In the genomic region with DNA sequence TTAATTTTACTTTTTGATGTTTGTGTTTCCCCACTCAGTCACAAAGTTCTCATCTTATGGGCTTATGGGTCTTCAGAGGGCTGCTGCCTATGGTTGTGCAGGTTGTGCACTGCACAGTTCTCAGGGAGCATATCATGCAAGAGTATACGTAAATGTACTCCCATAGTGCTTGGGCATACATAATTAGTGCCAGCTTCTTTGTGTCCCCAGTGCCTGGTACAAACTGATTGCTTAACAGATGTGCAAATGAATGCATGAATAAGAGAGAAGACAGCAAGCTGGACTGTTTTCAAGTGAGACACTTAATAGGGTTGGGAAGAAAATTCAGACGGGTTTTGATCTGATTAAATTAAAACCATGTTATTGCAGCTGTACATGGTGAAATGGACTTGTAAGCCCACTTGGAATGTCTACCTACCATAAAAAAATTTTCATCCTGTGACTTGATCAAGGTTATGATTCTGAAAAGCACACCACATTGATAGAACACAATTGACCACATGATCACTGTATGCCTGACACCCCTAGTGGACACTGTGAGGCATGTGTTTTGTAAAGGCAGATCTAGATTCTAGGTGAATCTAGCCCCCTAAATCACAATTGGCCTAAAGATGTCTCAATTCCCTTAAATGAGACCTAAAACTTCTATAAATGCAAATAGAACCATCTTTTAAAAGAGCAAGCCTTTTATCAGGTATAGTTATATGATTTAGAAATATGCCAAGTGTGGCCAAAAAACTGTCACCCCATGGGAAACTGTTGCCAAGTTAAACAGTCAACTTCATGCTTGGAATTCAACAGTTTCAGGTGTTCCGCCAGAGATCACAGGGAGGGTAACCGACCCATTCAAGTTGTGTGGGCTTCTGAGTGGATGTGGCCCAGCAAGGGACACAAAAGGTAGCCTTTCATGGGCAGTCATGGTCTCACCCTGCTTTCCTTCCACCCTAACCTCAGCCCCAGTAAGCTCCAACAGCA, we compare ENCODE assay signal across 12 cellular contexts. TPM values are rescaled to one million over a fixed set of nuclear protein-coding genes. Genes with fewer than 3 reads are reported as not detected.
DNase-seq lines count a peak whose midpoint lies in the region; ATAC-seq and TF ChIP-seq lines count a peak whose summit lies in the region.
"Had no signal": no experiment of that assay in that cellular context is flagged by ENCODE, and none has a peak within 500 bp of the region (broad histone marks: within the 10 kb centered on the region; RNA-seq: fewer than 3 reads in every experiment).

No MANE protein-coding gene starts in this region.

- H3K9me3 ChIP-seq in heart right ventricle (no peaks in the 10 kb centered on the region), right atrium auricular region (no peaks in the 10 kb centered on the region)
- H3K9me3 ChIP-seq: neutrophil had no signal

- intact Hi-C loops in heart right ventricle (cut with DNase I) (no loop called here), Right ventricle myocardium superior (cut with DNase I) (loop anchor here (5.0 kb wide), 1 partner anchor 32 kb away; no protein-coding TSS in a partner anchor)

- peaks cover 3% of the 10 kb centered on the region for H3K36me3 Mint-ChIP-seq in type B pancreatic cell

- H3K36me3 ChIP-seq in heart right ventricle (peaks cover 0 to 14% (median 7%) of the 10 kb centered on the region in 9 donors), right atrium auricular region (peaks cover 7% of the 10 kb centered on the region)
- H3K36me3 ChIP-seq: neutrophil had no signal

- TF ChIP-seq CTCF in heart right ventricle (IDR thresholded peaks at IDR 0.05): peak in 6 of 9 donors; percentile 11 to 44 (median 35)
- TF ChIP-seq CTCF in right atrium auricular region (IDR thresholded peaks at IDR 0.05): peak in 1 of 2 donors; percentile 48
- TF ChIP-seq CTCF in type B pancreatic cell (conservative IDR thresholded peaks at IDR 0.05): peak; percentile 72

- H3K4me3 Mint-ChIP-seq in type B pancreatic cell: no peak overlapping the region
- H3K4me3 Mint-ChIP-seq: stimulated activated naive B cell treated with anti-CD40 and anti-IgM and Interleukin-4, amounts not matched to agents 10 μg/mL and 1 μg/mL and 100 μg/mL, for 72 hours had no signal

- peaks cover 6 to 48% (median 24%) of the 10 kb centered on the region in 9 donors for H3K4me1 ChIP-seq in heart right ventricle
- peaks cover 0 to 31% of the 10 kb centered on the region in 2 donors for H3K4me1 ChIP-seq in right atrium auricular region

- WGBS in heart right ventricle, 2 donors: 61 to 73% methylated on average over 4 of the region's 4 CpGs

- H3K4me1 Mint-ChIP-seq in type B pancreatic cell (ENCODE audit: unreplicated experiment): peaks cover 7% of the 10 kb centered on the region

- H3K4me3 ChIP-seq in heart right ventricle (no peak overlapping the region), right atrium auricular region (no peak overlapping the region)

- H3K27me3 ChIP-seq in heart right ventricle (no peaks in the 10 kb centered on the region), right atrium auricular region (no peaks in the 10 kb centered on the region)
- H3K27me3 ChIP-seq: neutrophil had no signal

- H3K27me3 Mint-ChIP-seq in type B pancreatic cell: no peaks in the 10 kb centered on the region

- no peaks in the 10 kb centered on the region for H3K9me3 Mint-ChIP-seq in type B pancreatic cell
- H3K9me3 Mint-ChIP-seq: stimulated activated naive B cell treated with anti-CD40 and anti-IgM and Interleukin-4, amounts not matched to agents 10 μg/mL and 1 μg/mL and 100 μg/mL, for 72 hours had no signal

- no peak for ATAC-seq in heart right ventricle
- ATAC-seq in Right ventricle myocardium superior (ENCODE audit: poor library complexity): no peak
- ATAC-seq in HG03097 (IDR thresholded peaks at IDR 0.05; ENCODE audit: low FRiP score, unreplicated experiment): no peak
- ATAC-seq in HG02610 (IDR thresholded peaks at IDR 0.05; ENCODE audit: unreplicated experiment): no peak

- no peak overlapping the region for H3K27ac Mint-ChIP-seq in type B pancreatic cell
- H3K27ac Mint-ChIP-seq: stimulated activated naive B cell treated with anti-CD40 and anti-IgM and Interleukin-4, amounts not matched to agents 10 μg/mL and 1 μg/mL and 100 μg/mL, for 72 hours had no signal

- H3K27ac ChIP-seq in heart right ventricle (no peak overlapping the region), right atrium auricular region (peak overlapping the region in 1 of 2 donors; percentile 2)
- H3K27ac ChIP-seq: neutrophil had no signal

- DNase-seq in heart right ventricle: no peak
- DNase-seq in right atrium auricular region (ENCODE audit: low spot score): no peak
- DNase-seq in RKO (ENCODE audit: low spot score): peak; percentile 18
- peak; percentile 87 for DNase-seq in globus pallidus (ENCODE audit: low spot score)
- no peak for DNase-seq in type B pancreatic cell (ENCODE audit: extremely low spot score, unreplicated experiment)
- DNase-seq in Right ventricle myocardium superior: no peak
- DNase-seq: activated CD4-positive, alpha-beta T cell treated with anti-CD3 and anti-CD28 coated beads, Interleukin-2, amount 50 U/mL, for 4 hours; NCI-H1694 treated with DMSO at 0.1 percent for 48 hours; stimulated activated naive B cell treated with anti-CD40 and anti-IgM and Interleukin-4, amounts not matched to agents 10 μg/mL and 1 μg/mL and 100 μg/mL, for 72 hours had no signal

RNA-seq across cellular contexts. Expression of a gene that starts 27.9 kb away (rescaled TPM):
- total RNA-seq in heart right ventricle (10 to 100 TPM in 2 of 10 donors, 1 to 10 TPM in 8; 5.1 to 14.0 (median 8.4) TPM), right atrium auricular region (1 to 10 TPM; 8.0 to 8.6 TPM), type B pancreatic cell (ENCODE audit: low replicate concordance) (0.76 and 4.5 TPM in 2 replicates), Right ventricle myocardium superior (12.2 TPM)
- polyA plus RNA-seq in heart right ventricle: 1 to 10 TPM; 2.1 to 5.2 TPM

Comparison
In these comparisons a context has a peak if more than half of its experiments do, and no peak if none do; other contexts are left out.
1. DNase-seq: peak in RKO (single experiment) and globus pallidus (single experiment); none in heart right ventricle (0 of 2), right atrium auricular region (single experiment), type B pancreatic cell (single experiment) and Right ventricle myocardium superior (single experiment).